Comparison of ENCODE assay signal across 8 cellular contexts in the genomic region with DNA sequence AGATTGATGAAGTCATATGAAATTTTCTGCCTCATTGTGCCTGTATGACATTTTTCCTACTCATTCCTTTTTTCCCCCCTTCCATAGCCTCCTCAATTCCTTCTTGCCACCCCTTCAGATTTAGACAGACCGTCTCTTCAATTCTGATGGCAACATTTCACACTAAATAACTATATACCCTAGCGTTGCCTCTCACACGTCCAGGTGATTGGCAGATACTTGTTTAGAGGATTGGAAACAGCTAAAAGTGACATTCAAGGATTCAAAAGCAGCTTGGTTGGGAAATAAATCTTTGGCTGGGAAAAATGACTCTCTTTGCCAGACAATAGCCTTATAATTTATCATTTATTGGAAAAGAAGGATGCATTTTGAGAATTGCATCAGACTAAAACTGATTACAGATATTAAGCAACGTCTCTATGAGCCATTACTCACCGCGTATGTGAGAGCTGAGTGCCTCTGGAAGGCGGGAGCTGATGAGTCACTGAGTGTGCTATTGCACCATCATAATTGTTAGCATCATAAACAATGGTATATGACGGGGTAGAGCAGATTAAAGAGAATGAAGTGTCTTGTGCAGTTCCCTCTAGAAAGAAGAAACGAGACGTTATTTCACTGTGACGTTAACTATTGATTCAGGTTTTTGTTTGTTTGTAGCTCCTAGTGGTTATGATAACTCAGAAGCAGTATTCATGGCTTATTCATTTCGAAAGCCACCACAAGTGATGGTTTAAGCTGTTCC.
DNase-seq lines count a peak whose midpoint lies in the region; ATAC-seq and TF ChIP-seq lines count a peak whose summit lies in the region.

No MANE protein-coding gene starts in this region.

- H3K27ac ChIP-seq in colonic mucosa (no peak overlapping the region), smooth muscle cell (ENCODE audit: low read depth) (peak overlapping the region; percentile 86)

- no peaks in the 10 kb centered on the region for H3K9me3 ChIP-seq in colonic mucosa
- no peaks in the 10 kb centered on the region for H3K9me3 ChIP-seq in smooth muscle cell (replicated peaks; ENCODE audit: low read depth)

- H3K9ac ChIP-seq in colonic mucosa (ENCODE audit: low read depth in 2 of 2, low read length in 2 of 2) (no peak overlapping the region), smooth muscle cell (ENCODE audit: low read depth) (peak overlapping the region; percentile 76)

- TF ChIP-seq CTCF in colonic mucosa (IDR thresholded peaks at IDR 0.05), result no peak
- TF ChIP-seq CTCF in smooth muscle cell (IDR thresholded peaks at IDR 0.05; ENCODE audit: borderline replicate concordance, insufficient read depth, poor library complexity, severe bottlenecking), result no peak

- intact Hi-C loops in colonic mucosa (cut with DNase I), result no loop called here

- no peaks in the 10 kb centered on the region for H3K79me2 ChIP-seq in smooth muscle cell (ENCODE audit: low read depth)

- no peaks in the 10 kb centered on the region for H3F3A ChIP-seq in smooth muscle cell (ENCODE audit: low read depth)

- H2AFZ ChIP-seq in smooth muscle cell (ENCODE audit: low read depth), result peak overlapping the region; percentile 35

- H4K20me1 ChIP-seq in smooth muscle cell (ENCODE audit: low read depth), result no peaks in the 10 kb centered on the region

- ATAC-seq in HG02884 (IDR thresholded peaks at IDR 0.05; ENCODE audit: unreplicated experiment), result no peak
- ATAC-seq in GM21360 (IDR thresholded peaks at IDR 0.05; ENCODE audit: unreplicated experiment), result no peak

- peak overlapping the region; percentile 61 for H3K4me2 ChIP-seq in smooth muscle cell

- no peak overlapping the region for H3K4me3 ChIP-seq in colonic mucosa
- H3K4me3 ChIP-seq in smooth muscle cell, result peak overlapping the region; percentile 1

- H3K27me3 ChIP-seq in colonic mucosa (no peaks in the 10 kb centered on the region), smooth muscle cell (ENCODE audit: low read depth) (no peaks in the 10 kb centered on the region)

- DNase-seq in NCI-H345 (lab: John Stamatoyannopoulos, UW) (peak; percentile 19), NCI-H345 treated with DMSO at 0.1 percent for 48 hours (lab: John Stamatoyannopoulos, UW; ENCODE audit: unreplicated experiment) (no peak), NCI-H510A treated with DMSO at 0.1 percent for 48 hours (lab: John Stamatoyannopoulos, UW) (peak; percentile 8), colonic mucosa (peak; percentile 19), smooth muscle cell (lab: John Stamatoyannopoulos, UW; ENCODE audit: unreplicated experiment) (no peak), NCI-H1694 treated with DMSO at 0.1 percent for 48 hours (lab: John Stamatoyannopoulos, UW) (no peak)

- no peaks in the 10 kb centered on the region for H3K36me3 ChIP-seq in colonic mucosa
- no peaks in the 10 kb centered on the region for H3K36me3 ChIP-seq in smooth muscle cell (ENCODE audit: low read depth)

- WGBS in smooth muscle cell (ENCODE audit: low lambda C conversion rate), result 27% methylated on average over 12 of the region's 12 CpGs

- no peaks in the 10 kb centered on the region for H3K4me1 ChIP-seq in colonic mucosa
- peaks cover 4% of the 10 kb centered on the region for H3K4me1 ChIP-seq in smooth muscle cell (ENCODE audit: low read depth)

Comparison
In these comparisons a context has a peak if more than half of its experiments do, and no peak if none do; other contexts are left out.
1. DNase-seq: peak in NCI-H345 (single experiment), NCI-H510A treated with DMSO at 0.1 percent for 48 hours (single experiment) and colonic mucosa (single experiment); none in NCI-H345 treated with DMSO at 0.1 percent for 48 hours (single experiment), smooth muscle cell (single experiment) and NCI-H1694 treated with DMSO at 0.1 percent for 48 hours (single experiment).